ENCODE assay signal across 1 cellular context in the genomic region with DNA sequence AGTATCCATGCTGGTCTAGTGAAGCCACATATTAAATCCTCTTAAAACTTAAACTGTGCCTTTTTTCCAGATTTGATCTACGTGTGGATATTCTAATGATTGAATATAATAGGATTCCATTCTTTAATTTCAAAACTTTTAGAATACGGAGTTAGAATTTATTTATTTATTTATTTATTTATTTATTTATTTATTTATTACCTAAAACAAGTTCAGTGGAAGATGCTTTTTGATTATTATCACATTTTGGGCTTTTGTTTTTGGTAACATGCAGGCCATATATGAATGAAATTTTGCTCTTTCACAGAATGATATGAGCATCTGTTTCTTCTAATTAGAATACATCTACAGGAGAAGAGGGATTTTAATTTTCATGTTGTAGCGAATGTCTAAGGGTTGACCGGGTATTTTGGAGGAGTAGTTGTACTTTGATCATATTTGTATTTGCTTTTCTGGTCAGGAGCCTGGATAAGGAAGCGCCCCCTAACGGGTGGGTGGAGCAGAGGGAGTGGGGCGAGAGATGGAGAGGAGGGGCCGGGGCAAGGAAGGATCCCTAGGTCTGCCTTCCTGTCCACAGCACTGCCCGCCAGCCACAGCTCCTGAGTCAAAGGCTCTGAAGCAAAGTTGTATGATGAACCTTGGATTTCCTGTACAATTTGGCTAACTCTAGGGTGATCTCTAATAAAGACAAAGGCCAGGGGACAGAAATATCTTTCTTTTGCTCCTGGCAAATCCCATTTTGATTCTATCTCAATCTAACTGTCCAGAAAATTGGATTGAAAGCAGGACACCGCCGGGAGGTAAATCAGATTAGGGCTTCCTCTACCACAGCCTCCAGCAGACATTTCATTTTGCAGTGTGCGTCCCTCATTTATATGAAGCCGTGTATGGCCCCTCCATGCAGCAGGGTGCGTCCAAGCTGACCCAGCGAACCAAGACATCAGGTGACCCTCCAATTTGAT.
TF ChIP-seq lines count a peak whose summit lies in the region.

No MANE protein-coding gene starts in this region.

TF ChIP-seq in GM23338, 12 proteins besides CTCF, POLR2A, EP300 and RAD21 (continued from another document):
- TF ChIP-seq REST (IDR thresholded peaks at IDR 0.05; ENCODE audit: unreplicated experiment) = no peak
- TF ChIP-seq NANOG (IDR thresholded peaks at IDR 0.05; ENCODE audit: borderline replicate concordance) = no peak
- TF ChIP-seq ZNF331 (CRISPR knock-in tag; IDR thresholded peaks at IDR 0.05; ENCODE audit: low read depth) = no peak
